ENCODE assay signal across 8 cellular contexts in the genomic region with DNA sequence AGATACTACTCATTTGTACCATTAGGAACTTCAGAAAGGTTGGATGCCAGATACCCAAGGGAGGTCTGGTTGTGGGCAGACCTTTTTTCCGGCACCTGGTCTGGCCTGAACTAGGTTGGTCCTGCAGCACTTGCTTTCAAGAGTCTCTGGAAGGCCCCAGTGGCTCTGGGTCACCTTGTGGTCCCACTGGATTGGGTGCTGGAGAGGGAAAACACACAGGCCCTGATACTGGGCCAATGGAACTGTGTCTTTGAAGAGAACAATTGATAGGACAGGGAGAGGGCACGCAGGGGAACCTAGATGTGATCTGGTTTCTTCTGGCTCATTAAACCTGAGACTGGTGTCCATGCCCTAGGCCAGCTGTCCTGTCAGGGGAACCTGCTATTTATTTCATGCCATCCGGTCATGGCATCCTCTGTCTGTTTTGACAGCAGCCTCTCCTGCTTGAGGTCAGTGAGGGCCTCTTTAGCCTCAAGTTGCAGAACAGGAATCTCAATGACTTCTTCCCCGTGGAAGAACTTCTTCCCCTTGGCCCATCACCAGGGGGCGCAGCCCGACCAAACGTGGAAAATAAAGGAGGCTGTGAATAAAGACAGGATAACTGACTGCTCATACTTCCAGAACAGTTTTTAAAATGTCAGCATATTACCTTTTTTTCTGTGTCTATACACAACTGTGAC. TPM values are rescaled to one million over a fixed set of nuclear protein-coding genes. Genes with fewer than 3 reads are reported as not detected.
DNase-seq lines count a peak whose midpoint lies in the region; ATAC-seq, FAIRE-seq and TF ChIP-seq lines count a peak whose summit lies in the region.

No MANE protein-coding gene starts in this region.

- DNase-seq in 8988T (peak; percentile 62), GM12891 (ENCODE audit: insufficient read length, low spot score) (peak; percentile 48), NCI-H226 (peak; percentile 43), cerebellum (ENCODE audit: low spot score) (peak; percentile 68), left lung (peak; percentile 76 to 87)
- DNase-seq in activated CD4-positive, alpha-beta T cell treated with anti-CD3 and anti-CD28 coated beads for 1 hour = peak; percentile 34
- peak; percentile 14 to 53 (median 44) for DNase-seq in stimulated activated CD4-positive, alpha-beta T cell treated with anti-CD3 and anti-CD28 coated beads, TNF-alpha, amount 100 ng/mL, for 48 hours (ENCODE audit: low read depth in 3 of 3)

- H3K4me3 ChIP-seq in left lung = no peak overlapping the region

- no peak for TF ChIP-seq POLR2A in GM12891 (IDR thresholded peaks at IDR 0.05; ENCODE audit: low read depth, low read length)

- no peak overlapping the region for H3K27ac ChIP-seq in left lung

- H3K4me1 ChIP-seq in left lung = peaks cover 0 to 3% of the 10 kb centered on the region in 2 donors

- intact Hi-C loops in left lung (cut with DNase I) = loop anchor here in 1 of 2 donors (2.0 to 10.0 kb wide), 2 partner anchors 92 to 140 kb away; a partner anchor contains a TSS

- peak; percentile 69 to 80 for TF ChIP-seq CTCF in left lung (IDR thresholded peaks at IDR 0.05)

- no peaks in the 10 kb centered on the region for H3K9me3 ChIP-seq in left lung

- peaks cover 0 to 96% of the 10 kb centered on the region in 2 donors for H3K36me3 ChIP-seq in left lung

- ATAC-seq in left lung (peak; percentile 96), GM18907 (IDR thresholded peaks at IDR 0.05; ENCODE audit: unreplicated experiment) (no peak)

- H3K27me3 ChIP-seq in left lung = no peaks in the 10 kb centered on the region

- peak; percentile 81 for FAIRE-seq in GM12891 (lab: Jason Lieb, UNC)

TF ChIP-seq in GM12891, 5 proteins besides CTCF, POLR2A, EP300 and RAD21:
- TF ChIP-seq TAF1 (IDR thresholded peaks at IDR 0.05; ENCODE audit: low read depth, low read length) (no peak), POU2F2 (IDR thresholded peaks at IDR 0.05; ENCODE audit: low read depth, low read length) (no peak), POLR2AphosphoS5 (IDR thresholded peaks at IDR 0.05; ENCODE audit: low read depth, low read length) (no peak), SPI1 (IDR thresholded peaks at IDR 0.05; ENCODE audit: low read depth, low read length) (no peak), PAX5 (IDR thresholded peaks at IDR 0.05; ENCODE audit: insufficient read depth, low read length, severe bottlenecking) (no peak)

RNA-seq across cellular contexts. Expression of a gene that starts 25.0 kb away (rescaled TPM):
- 9.4 TPM for polyA plus RNA-seq in GM12891 (2012; ENCODE audit: low read depth, missing spikeins)
- 14.9 TPM for total RNA-seq in cerebellum
- total RNA-seq in left lung = 10 to 100 TPM; 27.5 to 32.0 TPM
